Comparison of ENCODE assay signal across 8 cellular contexts in the genomic region with DNA sequence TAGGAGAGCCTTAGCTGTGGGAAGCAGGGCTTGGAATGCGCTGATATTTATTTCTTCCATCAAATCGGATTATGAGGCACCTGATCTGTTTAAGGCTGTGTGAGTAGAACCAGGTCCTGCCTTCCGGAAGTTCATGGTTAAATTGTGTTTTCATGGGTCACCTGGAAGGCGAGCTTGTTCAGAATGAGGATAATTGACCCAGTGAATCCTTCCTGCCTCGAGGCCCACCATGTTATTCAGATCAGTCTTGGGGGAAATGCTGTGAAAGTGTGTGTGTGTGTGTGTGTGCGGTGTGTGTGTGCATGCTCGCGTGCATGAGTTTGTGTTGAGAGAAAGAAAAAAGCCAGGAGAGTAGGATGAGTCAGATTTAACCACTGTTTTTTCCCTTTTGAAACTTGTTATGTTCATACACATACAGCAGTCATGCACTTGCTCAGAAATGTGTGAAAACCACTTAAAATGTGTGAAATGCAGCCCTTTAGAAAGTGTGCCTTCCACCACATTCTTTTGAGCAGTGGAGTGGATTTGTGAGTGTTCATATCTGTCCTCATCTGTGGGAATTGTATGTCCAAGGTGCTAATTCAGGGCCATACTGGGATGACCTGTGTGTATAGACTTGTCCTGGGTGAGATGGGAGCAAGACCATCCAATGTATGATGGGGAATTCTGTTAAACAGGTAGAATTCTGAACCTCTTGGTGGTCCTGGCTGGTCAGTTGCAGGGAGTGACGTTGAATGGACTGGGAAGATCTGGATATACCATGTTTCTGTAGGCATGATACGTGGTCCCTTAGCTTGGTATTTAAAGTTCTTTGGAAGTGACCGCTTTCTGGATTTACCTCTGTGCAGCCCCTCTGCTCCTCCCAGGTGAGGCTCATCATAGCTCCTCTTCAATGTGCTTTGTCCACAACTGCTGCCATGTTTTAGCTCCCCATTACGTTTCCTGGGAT. TPM values are rescaled to one million over a fixed set of nuclear protein-coding genes. Genes with fewer than 3 reads are reported as not detected.
DNase-seq lines count a peak whose midpoint lies in the region; ATAC-seq and TF ChIP-seq lines count a peak whose summit lies in the region.

No MANE protein-coding gene starts in this region.

- H3K4me3 ChIP-seq in SJSA1 (no peak overlapping the region), endodermal cell (ENCODE audit: low read length) (no peak overlapping the region)

- H3K27me3 ChIP-seq in SJSA1 (replicated peaks) = no peaks in the 10 kb centered on the region
- H3K27me3 ChIP-seq in endodermal cell (ENCODE audit: control insufficient read depth, insufficient read depth, low read length, poor library complexity, severe bottlenecking) = no peaks in the 10 kb centered on the region

- TF ChIP-seq CTCF in nephron progenitor cell (IDR thresholded peaks at IDR 0.05) = no peak
- TF ChIP-seq CTCF in endodermal cell (conservative IDR thresholded peaks at IDR 0.05) = no peak

- H3K9me3 ChIP-seq in SJSA1 (replicated peaks) (no peaks in the 10 kb centered on the region), endodermal cell (ENCODE audit: control insufficient read depth, low read length) (no peaks in the 10 kb centered on the region)

- H3K9me3 Mint-ChIP-seq in nephron progenitor cell = no peaks in the 10 kb centered on the region
- H3K9me3 Mint-ChIP-seq in endodermal cell = no peaks in the 10 kb centered on the region

- H3K27ac Mint-ChIP-seq in nephron progenitor cell (no peak overlapping the region), endodermal cell (no peak overlapping the region)

- H3K36me3 ChIP-seq in SJSA1 = 0 out of 2 replicates have a peak, but pooled peaks cover 6% of the 10 kb centered on the region
- H3K36me3 ChIP-seq in endodermal cell (ENCODE audit: control insufficient read depth, insufficient read depth, low read length) = peaks cover 5% of the 10 kb centered on the region

- H3K4me3 Mint-ChIP-seq in nephron progenitor cell (no peak overlapping the region), endodermal cell (no peak overlapping the region)

- ATAC-seq in HG02588 (IDR thresholded peaks at IDR 0.05; ENCODE audit: unreplicated experiment) = peak; percentile 35
- no peak for ATAC-seq in HG02571 (IDR thresholded peaks at IDR 0.05; ENCODE audit: unreplicated experiment)

- no peak overlapping the region for H3K9ac ChIP-seq in endodermal cell (ENCODE audit: extremely low read depth, low read length, poor library complexity, severe bottlenecking)

- peaks cover 94% of the 10 kb centered on the region for H3K4me1 ChIP-seq in SJSA1 (replicated peaks)
- H3K4me1 ChIP-seq in endodermal cell (ENCODE audit: control insufficient read depth, insufficient read depth, low read length) = peaks cover 31% of the 10 kb centered on the region

- H3K27ac ChIP-seq in SJSA1 (peak overlapping the region; percentile 61), epithelial cell of prostate (peak overlapping the region; percentile 20), endodermal cell (ENCODE audit: low read depth, low read length) (no peak overlapping the region)

- H3K36me3 Mint-ChIP-seq in nephron progenitor cell (ENCODE audit: low read depth) (peaks cover 5% of the 10 kb centered on the region), endodermal cell (ENCODE audit: low read depth) (no peaks in the 10 kb centered on the region)

- DNase-seq in EH (ENCODE audit: low read depth) (peak; percentile 68), SJSA1 (ENCODE audit: low read depth in 1 of 2, low spot score in 2 of 2) (peak in 1 of 2 experiments; percentile 80), epithelial cell of prostate (ENCODE audit: low read depth, low spot score) (no peak), nephron progenitor cell (no peak), endodermal cell (no peak), T-helper 9 cell (no peak)

- peaks cover 3% of the 10 kb centered on the region for H3K27me3 Mint-ChIP-seq in nephron progenitor cell (ENCODE audit: low read depth, poor library complexity)
- H3K27me3 Mint-ChIP-seq in endodermal cell (ENCODE audit: insufficient read depth) = peaks cover 25% of the 10 kb centered on the region

- 72 to 74% methylated on average over 6 to 12 of the region's 12 CpGs for WGBS in endodermal cell (ENCODE audit: insufficient coverage in 1 of 2, insufficient read length in 1 of 2), 2 experiments

- H3K4me1 Mint-ChIP-seq in nephron progenitor cell = peaks cover 24% of the 10 kb centered on the region
- peaks cover 39% of the 10 kb centered on the region for H3K4me1 Mint-ChIP-seq in endodermal cell

RNA-seq across cellular contexts. Expression of a gene that starts 36.9 kb away (rescaled TPM):
- total RNA-seq in SJSA1 (2014; rRNA removed; shearing (Covaris generic)) = 19.5 and 22.0 TPM in 2 replicates
- 1 to 10 TPM; 7.8 to 9.6 TPM for total RNA-seq in endodermal cell
- 36.7 TPM for polyA plus RNA-seq in endodermal cell (2013, experiment 1 of 2)
- 35.6 TPM for polyA plus RNA-seq in endodermal cell (2013, experiment 2 of 2)
